17 cellular contexts compared by ENCODE assay signal in genomic region chr7:81986745-81987470, GRCh38.
DNase-seq lines count a peak whose midpoint lies in the region; ATAC-seq, FAIRE-seq and TF ChIP-seq lines count a peak whose summit lies in the region.
"Had no signal": no experiment of that assay in that cellular context is flagged by ENCODE, and none has a peak within 500 bp of the region (broad histone marks: within the 10 kb centered on the region; RNA-seq: fewer than 3 reads in every experiment).

No MANE protein-coding gene starts in this region.

- POLR2A ChIA-PET in SK-N-SH (lab: Yijun Ruan, JAX), result no interaction called here

- H2AFZ ChIP-seq in SK-N-SH (ENCODE audit: low read depth), result no peak overlapping the region

- H3K9ac ChIP-seq in SK-N-SH, result no peak overlapping the region

- CTCF ChIA-PET in SK-N-SH (lab: Yijun Ruan, JAX), result interaction anchor here (0.7 to 1.2 kb wide), 2 partner anchors 28 to 57 kb away, joined by 3 read pairs; no protein-coding TSS in a partner anchor

- H3K4me1 ChIP-seq in SK-N-SH (ENCODE audit: control insufficient read depth in 1 of 2, insufficient read depth in 2 of 2, low read depth in 1 of 2, low read length in 1 of 2), result no peaks in the 10 kb centered on the region; a peak in 1 of 4 replicates

- H3K79me2 ChIP-seq in SK-N-SH (ENCODE audit: insufficient read depth), result no peaks in the 10 kb centered on the region

- ATAC-seq in HG02840 (IDR thresholded peaks at IDR 0.05; ENCODE audit: low FRiP score, unreplicated experiment), result no peak

- no peak for TF ChIP-seq POLR2A in GM12892 (IDR thresholded peaks at IDR 0.05; ENCODE audit: low read depth, low read length)

- no peaks in the 10 kb centered on the region for H3F3A ChIP-seq in SK-N-SH (replicated peaks; ENCODE audit: insufficient read depth)

- H3K27me3 ChIP-seq in SK-N-SH (ENCODE audit: insufficient read depth), result no peaks in the 10 kb centered on the region
- H3K27me3 ChIP-seq: BE2C had no signal

- no peak for FAIRE-seq in GM12892 (lab: Jason Lieb, UNC)

- no peak overlapping the region for H3K4me2 ChIP-seq in SK-N-SH

- 67% methylated on average over 3 of the region's 3 CpGs for WGBS in SK-N-SH (ENCODE audit: low lambda C conversion rate)

- no peaks in the 10 kb centered on the region for H3K9me3 ChIP-seq in SK-N-SH
- H3K9me3 ChIP-seq: BE2C had no signal

- DNase-seq in EH (ENCODE audit: low read depth) (peak; percentile 6), SK-N-SH (peak; percentile 4), iris pigment epithelial cell (ENCODE audit: low read depth) (peak; percentile 18), NCI-H2171 (lab: John Stamatoyannopoulos, UW) (no peak), GM12892 (ENCODE audit: insufficient read length) (no peak)
- DNase-seq: ACHN; BE2C; C1 segment of cervical spinal cord; CD4-positive, CD25-positive, alpha-beta regulatory T cell; CD8-positive, alpha-beta memory T cell; COR-L47; GDM1; GOT3; H9 had no signal

- no peaks in the 10 kb centered on the region for H3K9me2 ChIP-seq in SK-N-SH

- no peak overlapping the region for H3K4me3 ChIP-seq in SK-N-SH (ENCODE audit: low read depth in 2 of 2, low read length in 1 of 2)

- TF ChIP-seq RAD21 in SK-N-SH (IDR thresholded peaks at IDR 0.05; ENCODE audit: low read length), result no peak

- H4K20me1 ChIP-seq in SK-N-SH (ENCODE audit: insufficient read depth), result no peaks in the 10 kb centered on the region

- no peak for TF ChIP-seq CTCF in 22Rv1 (IDR thresholded peaks at IDR 0.05)
- TF ChIP-seq CTCF in SK-N-SH (IDR thresholded peaks at IDR 0.05), result no peak

- peaks cover 15 to 29% of the 10 kb centered on the region in 2 experiments for H3K36me3 ChIP-seq in SK-N-SH (replicated peaks in 1 of 2; ENCODE audit: control insufficient read depth in 1 of 2, insufficient read depth in 2 of 2, low read length in 1 of 2)

- no peak for TF ChIP-seq EP300 in SK-N-SH (IDR thresholded peaks at IDR 0.05; ENCODE audit: borderline replicate concordance in 1 of 2, low read depth in 1 of 2, low read length in 1 of 2)

- H3K27ac ChIP-seq in 22Rv1 (peak overlapping the region; percentile 2; the same call in 1 of the 2 replicates), SK-N-SH (ENCODE audit: low read depth in 2 of 2, low read length in 1 of 2) (no peak overlapping the region; a peak in 1 of 4 replicates)
- H3K27ac ChIP-seq: HL-60 had no signal

TF ChIP-seq in SK-N-SH, 30 proteins besides CTCF, POLR2A, EP300 and RAD21:
- TF ChIP-seq GATA2 (CRISPR knock-in tag; IDR thresholded peaks at IDR 0.05), result no peak
- no peak for TF ChIP-seq ZBTB33 (IDR thresholded peaks at IDR 0.05; ENCODE audit: borderline replicate concordance, low read depth)
- no peak for TF ChIP-seq USF2 (IDR thresholded peaks at IDR 0.05; ENCODE audit: borderline replicate concordance, low read depth, low read length)
- no peak for TF ChIP-seq USF1 (IDR thresholded peaks at IDR 0.05; ENCODE audit: borderline replicate concordance, low read depth)
- no peak for TF ChIP-seq MXI1 (IDR thresholded peaks at IDR 0.05; ENCODE audit: low read depth, low read length)
- TF ChIP-seq TCF12 (IDR thresholded peaks at IDR 0.05), result peak; percentile 38; the same call in 1 of the 2 replicates
- TF ChIP-seq SMC3 (IDR thresholded peaks at IDR 0.05; ENCODE audit: low read depth, low read length), result no peak
- no peak for TF ChIP-seq RXRA (IDR thresholded peaks at IDR 0.05; ENCODE audit: borderline replicate concordance, low read depth)

Comparison
In these comparisons a context has a peak if more than half of its experiments do, and no peak if none do; other contexts are left out.
1. DNase-seq: peak in EH (single experiment), SK-N-SH (single experiment) and iris pigment epithelial cell (single experiment); none in NCI-H2171 (single experiment) and GM12892 (single experiment).